ENCODE assay signal across 8 cellular contexts in genomic region chrX:104166735-104167436, GRCh38. TPM values are rescaled to one million over a fixed set of nuclear protein-coding genes. Genes with fewer than 3 reads are reported as not detected.
A peak's percentile ranks its signal among the peaks of the same experiment; 100 is the strongest.
DNase-seq lines count a peak whose midpoint lies in the region; ATAC-seq and TF ChIP-seq lines count a peak whose summit lies in the region.

No MANE protein-coding gene starts in this region.

- H3K4me3 ChIP-seq in BE2C (ENCODE audit: low read depth, low read length), result peak overlapping the region; percentile 71
- peak overlapping the region; percentile 62 for H3K4me3 ChIP-seq in lower leg skin (ENCODE audit: low read depth, poor library complexity, severe bottlenecking)
- peak overlapping the region; percentile 42 to 69 (median 47) for H3K4me3 ChIP-seq in thyroid gland (replicated peaks in 1 of 3)

- intact Hi-C loops in lower leg skin (cut with DNase I; ENCODE audit: low total_unique reads), result no loop called here
- intact Hi-C loops in thyroid gland (cut with DNase I), result no loop called here

- TF ChIP-seq POLR2A in lower leg skin (IDR thresholded peaks at IDR 0.05), result no peak
- no peak for TF ChIP-seq POLR2A in thyroid gland (IDR thresholded peaks at IDR 0.05)

- no peaks in the 10 kb centered on the region for H3K9me3 ChIP-seq in BE2C
- no peaks in the 10 kb centered on the region for H3K9me3 ChIP-seq in thyroid gland

- H3K4me1 ChIP-seq in BE2C (no peaks in the 10 kb centered on the region), thyroid gland (peaks cover 0 to 4% of the 10 kb centered on the region in 2 donors)

- ATAC-seq in HG03196 (IDR thresholded peaks at IDR 0.05; ENCODE audit: unreplicated experiment) (peak; percentile 12), GM18868 (IDR thresholded peaks at IDR 0.05; ENCODE audit: unreplicated experiment) (no peak), GM21737 (IDR thresholded peaks at IDR 0.05; ENCODE audit: unreplicated experiment) (no peak)

- H3K27ac ChIP-seq in thyroid gland, result peak overlapping the region; percentile 57 to 75 (median 75)

- TF ChIP-seq CTCF in BE2C (IDR thresholded peaks at IDR 0.05; ENCODE audit: low read depth, low read length) (no peak), lower leg skin (IDR thresholded peaks at IDR 0.05) (no peak), thyroid gland (IDR thresholded peaks at IDR 0.05) (no peak)

- DNase-seq in BE2C (no peak), astrocyte of the hippocampus (ENCODE audit: low read depth, low spot score) (peak; percentile 2), lower leg skin (ENCODE audit: low spot score in 2 of 2) (no peak), thyroid gland (no peak)
- DNase-seq in activated effector memory CD4-positive, alpha-beta T cell treated with Interleukin-2 at 50 U/mL for 16 hours, result no peak

- H3K36me3 ChIP-seq in BE2C (no peaks in the 10 kb centered on the region), thyroid gland (no peaks in the 10 kb centered on the region)

- WGBS in lower leg skin, 2 donors, result 1 to 34% methylated on average over 28 to 32 of the region's 37 CpGs
- 0 to 1% methylated on average over 13 to 25 of the region's 37 CpGs for WGBS in thyroid gland, 2 donors

- H3K27me3 ChIP-seq in BE2C (no peaks in the 10 kb centered on the region), thyroid gland (no peaks in the 10 kb centered on the region)

RNA-seq across cellular contexts. Expression of gene FAM199X, which starts 0.6 kb away (rescaled TPM):
- 9.6 TPM for polyA plus RNA-seq in BE2C (2012; ENCODE audit: insufficient read depth, insufficient read length, low read depth)
- total RNA-seq in lower leg skin, result 10 to 100 TPM; 11.5 to 14.7 (median 14.6) TPM
- total RNA-seq in thyroid gland, result 10 to 100 TPM; 36.3 to 51.9 (median 41.9) TPM

RNA-seq across cellular contexts. Expression of gene SLC25A53, which starts 10.1 kb away (rescaled TPM):
- polyA plus RNA-seq in BE2C (2012; ENCODE audit: insufficient read depth, insufficient read length, low read depth), result 4.2 TPM
- total RNA-seq in lower leg skin, result 1 to 10 TPM; 3.7 to 7.5 (median 5.9) TPM
- total RNA-seq in thyroid gland, result 10 to 100 TPM; 13.3 to 25.7 (median 21.6) TPM

RNA-seq across cellular contexts. Expression of gene ZCCHC18, which starts 54.6 kb away (rescaled TPM):
- polyA plus RNA-seq in BE2C (2012; ENCODE audit: insufficient read depth, insufficient read length, low read depth), result 2.2 TPM
- total RNA-seq in lower leg skin, result under 1 TPM in 3 of 4 donors, not detected in 1; 0.16 to 0.51 (median 0.42) TPM
- under 1 TPM in 2 of 4 donors, not detected in 2; 0.21 to 0.67 TPM for total RNA-seq in thyroid gland
